1 cellular context compared by ENCODE assay signal in the genomic region with DNA sequence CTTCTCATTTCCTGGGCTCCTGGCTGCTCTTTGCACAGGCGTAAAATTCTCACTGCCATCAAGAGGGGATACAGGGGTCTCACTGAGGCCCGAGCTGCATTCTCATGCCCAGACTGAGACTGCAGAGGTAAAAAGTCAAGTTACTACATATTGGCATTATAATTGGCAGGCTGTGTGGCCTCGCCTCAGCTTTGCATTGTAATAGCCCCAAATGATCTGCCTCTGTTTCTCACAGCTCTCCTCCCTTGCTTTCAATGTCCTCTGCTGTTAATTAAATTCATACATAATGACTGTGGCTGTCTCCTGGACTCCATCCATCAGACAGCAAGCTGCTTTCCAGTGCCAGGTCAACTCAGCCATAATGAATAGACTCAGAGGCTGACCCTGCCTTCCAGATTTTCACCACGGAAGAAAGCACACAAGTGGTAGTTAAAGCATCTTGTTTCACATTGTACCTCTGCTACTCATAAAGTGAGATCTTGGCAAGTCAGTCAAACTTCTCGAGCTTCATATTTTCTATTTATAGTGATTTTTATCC.
TF ChIP-seq lines count a peak whose summit lies in the region.

No MANE protein-coding gene starts in this region.

TF ChIP-seq in HepG2, 621 proteins besides CTCF, POLR2A, EP300 and RAD21 (continued from another document):
- TF ChIP-seq ZNF329 (CRISPR knock-in tag; IDR thresholded peaks at IDR 0.05; ENCODE audit: low read depth) (no peak), ZNF615 (CRISPR knock-in tag; IDR thresholded peaks at IDR 0.05; ENCODE audit: borderline replicate concordance) (no peak), ZNF326 (CRISPR knock-in tag; IDR thresholded peaks at IDR 0.05; ENCODE audit: borderline replicate concordance) (no peak), NCOA1 (CRISPR knock-in tag; IDR thresholded peaks at IDR 0.05) (no peak), ZBTB20 (CRISPR knock-in tag; IDR thresholded peaks at IDR 0.05; ENCODE audit: borderline replicate concordance, low read depth) (no peak)
- TF ChIP-seq, protein P1, sequence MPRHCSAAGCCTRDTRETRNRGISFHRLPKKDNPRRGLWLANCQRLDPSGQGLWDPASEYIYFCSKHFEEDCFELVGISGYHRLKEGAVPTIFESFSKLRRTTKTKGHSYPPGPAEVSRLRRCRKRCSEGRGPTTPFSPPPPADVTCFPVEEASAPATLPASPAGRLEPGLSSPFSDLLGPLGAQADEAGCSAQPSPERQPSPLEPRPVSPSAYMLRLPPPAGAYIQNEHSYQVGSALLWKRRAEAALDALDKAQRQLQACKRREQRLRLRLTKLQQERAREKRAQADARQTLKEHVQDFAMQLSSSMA (CRISPR knock-in tag; IDR thresholded peaks at IDR 0.05) = no peak
